Comparison of ENCODE assay signal across 10 cellular contexts in genomic region chr1:42768172-42768571, GRCh38. TPM values are rescaled to one million over a fixed set of nuclear protein-coding genes. Genes with fewer than 3 reads are reported as not detected.
DNase-seq lines count a peak whose midpoint lies in the region; ATAC-seq, FAIRE-seq and TF ChIP-seq lines count a peak whose summit lies in the region.
"Had no signal": no experiment of that assay in that cellular context is flagged by ENCODE, and none has a peak within 500 bp of the region (broad histone marks: within the 10 kb centered on the region; RNA-seq: fewer than 3 reads in every experiment).

No MANE protein-coding gene starts in this region.

- peak overlapping the region; percentile 95 for H3K4me3 ChIP-seq in A549
- peak overlapping the region; percentile 80 for H3K4me3 ChIP-seq in HUES6 (ENCODE audit: low read depth, low read length)
- peak overlapping the region; percentile 82 to 96 for H3K4me3 ChIP-seq in cardiac fibroblast (replicated peaks in 1 of 2; ENCODE audit: low read depth in 2 of 2, low read length in 2 of 2)
- peak overlapping the region; percentile 91 for H3K4me3 ChIP-seq in mononuclear cell (ENCODE audit: low read length)

- CTCF ChIA-PET in A549 (lab: Yijun Ruan, JAX): interaction anchor here (0.9 to 2.4 kb wide), 2 partner anchors 10 kb away, joined by 3 to 10 read pairs; no protein-coding TSS in a partner anchor

- no peak for TF ChIP-seq POLR2A in A549 (IDR thresholded peaks at IDR 0.05; ENCODE audit: low read length)

- DNase-seq in A549 (ENCODE audit: low read depth in 1 of 2, low spot score in 1 of 2) (no peak), cardiac fibroblast (ENCODE audit: low read depth in 2 of 2) (no peak), NCI-H1092 (lab: John Stamatoyannopoulos, UW) (no peak), NCI-H69 (lab: John Stamatoyannopoulos, UW) (no peak), DMS 273 (lab: John Stamatoyannopoulos, UW; ENCODE audit: unreplicated experiment) (no peak)
- DNase-seq: amygdala had no signal

- H3K9me3 ChIP-seq in A549: no peaks in the 10 kb centered on the region
- H3K9me3 ChIP-seq in HUES6 (ENCODE audit: control insufficient read depth, insufficient read depth, low read depth, low read length): no peaks in the 10 kb centered on the region
- no peaks in the 10 kb centered on the region for H3K9me3 ChIP-seq in mononuclear cell (ENCODE audit: low read depth, low read length)

- no peaks in the 10 kb centered on the region for H3K27me3 ChIP-seq in HUES6 (ENCODE audit: control insufficient read depth, insufficient read depth, low read length)
- H3K27me3 ChIP-seq in mononuclear cell (ENCODE audit: insufficient read depth, low read length): no peaks in the 10 kb centered on the region

- H3K27ac ChIP-seq in A549 (no peak overlapping the region), HUES6 (ENCODE audit: low read depth, low read length) (no peak overlapping the region)

- 100% methylated on average over 2 of the region's 2 CpGs for WGBS in A549 (ENCODE audit: missing lambda C conversion rate)

- no peak for FAIRE-seq in A549 (lab: Jason Lieb, UNC)

- 0 out of 2 replicates have a peak, but pooled peaks cover 6% of the 10 kb centered on the region for H3K36me3 ChIP-seq in HUES6 (ENCODE audit: control insufficient read depth, insufficient read depth, low read length)

- TF ChIP-seq RAD21 in A549 (conservative IDR thresholded peaks at IDR 0.05 in 1 of 2, IDR thresholded peaks at IDR 0.05 in 1 of 2): no peak

- peaks cover 16% of the 10 kb centered on the region; the same call in 2 of the 3 replicates for H3K4me1 ChIP-seq in A549
- peaks cover 9% of the 10 kb centered on the region for H3K4me1 ChIP-seq in HUES6 (ENCODE audit: control insufficient read depth, insufficient read depth, low read length)
- peaks cover 46% of the 10 kb centered on the region for H3K4me1 ChIP-seq in mononuclear cell (ENCODE audit: insufficient read depth, low read length)

- POLR2A ChIA-PET in A549 (lab: Yijun Ruan, JAX): no interaction called here

- H3K4me2 ChIP-seq in A549: peak overlapping the region; percentile 91

- TF ChIP-seq CTCF in A549 (IDR thresholded peaks at IDR 0.05) (no peak), cardiac fibroblast (IDR thresholded peaks at IDR 0.05; ENCODE audit: low read depth, low read length) (no peak)

- TF ChIP-seq EP300 in A549 (IDR thresholded peaks at IDR 0.05): no peak

- H3K9ac ChIP-seq in HUES6 (ENCODE audit: low read length): peak overlapping the region; percentile 85

- ATAC-seq in A549 (no peak), GM18511 (IDR thresholded peaks at IDR 0.05; ENCODE audit: unreplicated experiment) (no peak)

TF ChIP-seq in A549, 52 proteins besides CTCF, POLR2A, EP300 and RAD21:
- TF ChIP-seq E2F6 (IDR thresholded peaks at IDR 0.05; ENCODE audit: borderline replicate concordance, low read depth) (no peak), ZNF302 (CRISPR knock-in tag; IDR thresholded peaks at IDR 0.05) (no peak), FOXS1 (CRISPR knock-in tag; IDR thresholded peaks at IDR 0.05) (no peak)
TF ChIP-seq in A549: peak in this region for 0.

RNA-seq across cellular contexts. Expression of gene C1orf50, which starts 1.1 kb away (rescaled TPM):
- 2.6 and 4.5 TPM in 2 replicates for polyA plus RNA-seq in A549 (2011; rRNA removed)
- 0.61 and 1.1 TPM in 2 replicates for polyA plus RNA-seq in A549 (2012; cell fraction: cytosol; rRNA removed)
- 0.32 and 0.50 TPM in 2 replicates for polyA plus RNA-seq in A549 (2012; cell fraction: nucleus; rRNA removed)
- polyA plus RNA-seq in A549 (2017; fragmentation: RNase III; extraction: RNeasy Plus Mini Kit Qiagen cat#74134 plus additional on column Dnase treatment): 1.7 to 2.0 TPM (median 1.9 TPM) in 3 replicates
- polyA minus RNA-seq in A549 (2011; rRNA and poly(A)+ RNA removed): 0.45 and 0.92 TPM in 2 replicates
- 6.3 TPM for total RNA-seq in mononuclear cell

RNA-seq across cellular contexts. Expression of gene P3H1, which starts 1.3 kb away (rescaled TPM):
- polyA plus RNA-seq in A549 (2011; rRNA removed) (27.3 and 32.0 TPM in 2 replicates), A549 (2017; fragmentation: RNase III; extraction: RNeasy Plus Mini Kit Qiagen cat#74134 plus additional on column Dnase treatment) (25.2 to 30.3 TPM (median 29.2 TPM) in 3 replicates)
- polyA plus RNA-seq in A549 (2012; cell fraction: cytosol; rRNA removed): 32.0 and 33.6 TPM in 2 replicates
- 111 and 159 TPM in 2 replicates for polyA plus RNA-seq in A549 (2012; cell fraction: nucleus; rRNA removed)
- polyA minus RNA-seq in A549 (2011; rRNA and poly(A)+ RNA removed): 37.5 and 45.6 TPM in 2 replicates
- 12.7 TPM for total RNA-seq in mononuclear cell

RNA-seq across cellular contexts. Expression of gene TMEM269, which starts 16.6 kb away (rescaled TPM):
- 0.21 TPM in 2 replicates for polyA plus RNA-seq in A549 (2011; rRNA removed)
- polyA plus RNA-seq in A549 (2012; cell fraction: cytosol; rRNA removed): 0.05 and 0.06 TPM in 2 replicates
- 0.14 and 0.22 TPM in 2 replicates for polyA plus RNA-seq in A549 (2012; cell fraction: nucleus; rRNA removed)
- polyA plus RNA-seq in A549 (2017; fragmentation: RNase III; extraction: RNeasy Plus Mini Kit Qiagen cat#74134 plus additional on column Dnase treatment): 0.08 to 0.21 TPM (median 0.15 TPM) in 3 replicates
- 0.19 and 0.91 TPM in 2 replicates for polyA minus RNA-seq in A549 (2011; rRNA and poly(A)+ RNA removed)
- total RNA-seq in mononuclear cell: 1.0 TPM

RNA-seq across cellular contexts. Expression of gene CLDN19, which starts 28.1 kb away (rescaled TPM):
- polyA plus RNA-seq in A549 (2011; rRNA removed) (not detected in 2 replicates), A549 (2017; fragmentation: RNase III; extraction: RNeasy Plus Mini Kit Qiagen cat#74134 plus additional on column Dnase treatment) (0.03 TPM in 1 of 3 replicates, not detected in the others)
- polyA plus RNA-seq in A549 (2012; cell fraction: cytosol; rRNA removed): not detected in 2 replicates
- 0.01 TPM in 1 of 2 replicates, not detected in the other for polyA plus RNA-seq in A549 (2012; cell fraction: nucleus; rRNA removed)
- not detected in 2 replicates for polyA minus RNA-seq in A549 (2011; rRNA and poly(A)+ RNA removed)
- total RNA-seq in mononuclear cell: under 0.01 TPM
- total RNA-seq: myocyte had no signal

RNA-seq across cellular contexts. Expression of gene ERMAP, which starts 48.8 kb away (rescaled TPM):
- 9.5 and 10.7 TPM in 2 replicates for polyA plus RNA-seq in A549 (2011; rRNA removed)
- 2.9 and 3.7 TPM in 2 replicates for polyA plus RNA-seq in A549 (2012; cell fraction: cytosol; rRNA removed)
- 3.9 and 5.3 TPM in 2 replicates for polyA plus RNA-seq in A549 (2012; cell fraction: nucleus; rRNA removed)
- 5.0 to 6.6 TPM (median 5.4 TPM) in 3 replicates for polyA plus RNA-seq in A549 (2017; fragmentation: RNase III; extraction: RNeasy Plus Mini Kit Qiagen cat#74134 plus additional on column Dnase treatment)
- polyA minus RNA-seq in A549 (2011; rRNA and poly(A)+ RNA removed): 6.5 and 7.7 TPM in 2 replicates
- 6.4 TPM for total RNA-seq in mononuclear cell
